6 cellular contexts compared by ENCODE assay signal in the genomic region with DNA sequence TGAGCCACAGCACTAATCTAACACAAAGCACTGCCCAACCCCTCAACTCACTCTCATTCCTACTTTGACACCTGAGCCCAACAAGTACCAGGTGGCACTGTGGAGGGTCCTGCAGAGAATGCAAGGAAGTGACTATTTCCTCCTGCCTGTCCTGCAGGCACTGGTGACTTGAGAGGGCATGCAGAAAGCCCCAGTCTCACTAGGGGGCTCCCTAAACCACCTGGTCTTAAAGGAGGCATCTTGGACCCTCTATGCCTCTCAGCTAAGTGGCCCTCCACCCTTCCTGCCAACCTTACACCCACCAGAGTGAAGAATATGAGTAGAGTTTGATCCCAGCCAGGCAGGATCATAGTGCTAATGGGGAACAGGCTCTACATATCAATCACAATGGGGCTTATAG. TPM values are rescaled to one million over a fixed set of nuclear protein-coding genes. Genes with fewer than 3 reads are reported as not detected.
DNase-seq lines count a peak whose midpoint lies in the region; FAIRE-seq and TF ChIP-seq lines count a peak whose summit lies in the region.

No MANE protein-coding gene starts in this region.

- H3K27me3 ChIP-seq in DOHH2 (ENCODE audit: control insufficient read depth, low read length) (no peaks in the 10 kb centered on the region), MM.1S (replicated peaks; ENCODE audit: insufficient read depth, low read length) (no peaks in the 10 kb centered on the region), esophagus muscularis mucosa (no peaks in the 10 kb centered on the region)

- H4K20me1 ChIP-seq in DOHH2 (ENCODE audit: control insufficient read depth, insufficient read depth, low read depth, low read length) (no peaks in the 10 kb centered on the region), MM.1S (ENCODE audit: insufficient read depth, low read length) (no peaks in the 10 kb centered on the region; the same call in 1 of the 2 replicates)

- no peak for TF ChIP-seq POLR2A in esophagus muscularis mucosa (IDR thresholded peaks at IDR 0.05; ENCODE audit: low read depth)

- FAIRE-seq in GM19239 (lab: Jason Lieb, UNC), result no peak

- TF ChIP-seq CTCF in DOHH2 (IDR thresholded peaks at IDR 0.05; ENCODE audit: low read depth, low read length, poor library complexity, severe bottlenecking) (peak; percentile 91), MM.1S (IDR thresholded peaks at IDR 0.05; ENCODE audit: low read length) (0 out of 2 replicates have a peak, but pooled peaks have one; percentile 16), esophagus muscularis mucosa (IDR thresholded peaks at IDR 0.05) (peak in 2 of 3 experiments; percentile 20 to 26)

- TF ChIP-seq EP300 in esophagus muscularis mucosa (IDR thresholded peaks at IDR 0.05), result no peak

- no peak overlapping the region for H3K27ac ChIP-seq in DOHH2 (ENCODE audit: low read depth, low read length)
- H3K27ac ChIP-seq in MM.1S (ENCODE audit: low read length), result no peak overlapping the region
- no peak overlapping the region for H3K27ac ChIP-seq in esophagus muscularis mucosa (replicated peaks in 1 of 4)

- H3K36me3 ChIP-seq in DOHH2 (ENCODE audit: control insufficient read depth, low read length) (peaks cover 85% of the 10 kb centered on the region), MM.1S (replicated peaks; ENCODE audit: insufficient read depth, low read length) (no peaks in the 10 kb centered on the region), esophagus muscularis mucosa (peaks cover 0 to 13% (median 0%) of the 10 kb centered on the region in 4 donors)

- H3K79me2 ChIP-seq in DOHH2 (ENCODE audit: control insufficient read depth, low read length) (no peaks in the 10 kb centered on the region), MM.1S (ENCODE audit: low read length) (no peaks in the 10 kb centered on the region)

- intact Hi-C loops in esophagus muscularis mucosa (cut with DNase I), result loop anchor here (5.0 kb wide), 1 partner anchor 61 kb away; a partner anchor contains a TSS

- H3F3A ChIP-seq in DOHH2 (ENCODE audit: control insufficient read depth, insufficient read depth) (no peaks in the 10 kb centered on the region), MM.1S (ENCODE audit: insufficient read depth, low read length) (no peaks in the 10 kb centered on the region)

- H2AFZ ChIP-seq in MM.1S (ENCODE audit: low read length), result no peak overlapping the region

- peaks cover 15% of the 10 kb centered on the region for H3K4me1 ChIP-seq in DOHH2 (ENCODE audit: control insufficient read depth, low read length)
- no peaks in the 10 kb centered on the region for H3K4me1 ChIP-seq in MM.1S (ENCODE audit: low read length)
- peaks cover 14 to 26% (median 20%) of the 10 kb centered on the region in 4 donors for H3K4me1 ChIP-seq in esophagus muscularis mucosa

- H3K9me3 ChIP-seq in DOHH2 (ENCODE audit: control insufficient read depth, insufficient read depth, low read length) (no peaks in the 10 kb centered on the region), MM.1S (replicated peaks; ENCODE audit: insufficient read depth, low read length) (no peaks in the 10 kb centered on the region), esophagus muscularis mucosa (no peaks in the 10 kb centered on the region)

- H3K9ac ChIP-seq in MM.1S (ENCODE audit: low read length), result no peak overlapping the region

- no peak for DNase-seq in MM.1S
- no peak for DNase-seq in esophagus muscularis mucosa (ENCODE audit: extremely low spot score)
- no peak for DNase-seq in middle frontal gyrus (ENCODE audit: extremely low spot score, low spot score)
- no peak for DNase-seq in GM19239 (ENCODE audit: insufficient read length, low spot score)
- no peak for DNase-seq in DMS79 treated with DMSO at 0.1 percent for 48 hours (lab: John Stamatoyannopoulos, UW)

- H3K4me3 ChIP-seq in DOHH2 (ENCODE audit: low read length) (no peak overlapping the region), MM.1S (ENCODE audit: low read length) (no peak overlapping the region), esophagus muscularis mucosa (no peak overlapping the region)

- no peak overlapping the region for H3K4me2 ChIP-seq in DOHH2 (ENCODE audit: low read length)
- no peak overlapping the region for H3K4me2 ChIP-seq in MM.1S (ENCODE audit: low read depth, low read length)

- H3K9me2 ChIP-seq in DOHH2 (replicated peaks; ENCODE audit: control insufficient read depth, low read length), result no peaks in the 10 kb centered on the region
- H3K9me2 ChIP-seq in MM.1S (replicated peaks; ENCODE audit: insufficient read depth, low read length), result no peaks in the 10 kb centered on the region

RNA-seq across cellular contexts. Expression of a gene that starts 15.2 kb away (rescaled TPM):
- 1 to 10 TPM in 2 of 4 donors, under 1 TPM in 1, not detected in 1; 0.84 to 1.4 (median 1.3) TPM for total RNA-seq in esophagus muscularis mucosa

RNA-seq across cellular contexts. Expression of a gene that starts 27.4 kb away (rescaled TPM):
- total RNA-seq in esophagus muscularis mucosa, result 10 to 100 TPM; 25.5 to 40.0 (median 31.4) TPM

RNA-seq across cellular contexts. Expression of a gene that starts 28.6 kb away (rescaled TPM):
- under 1 TPM in 1 of 4 donors, not detected in 3; 0.13 TPM for total RNA-seq in esophagus muscularis mucosa

RNA-seq across cellular contexts. Expression of a gene that starts 38.1 kb away (rescaled TPM):
- total RNA-seq in esophagus muscularis mucosa, result 1 to 10 TPM; 3.3 to 5.8 (median 4.0) TPM

RNA-seq across cellular contexts. Expression of a gene that starts 41.5 kb away (rescaled TPM):
- total RNA-seq in esophagus muscularis mucosa, result under 1 TPM in 1 of 4 donors, not detected in 3; 0.17 TPM

Comparison
In these comparisons a context has a peak if more than half of its experiments do, and no peak if none do; other contexts are left out.
1. CTCF ChIP-seq: peak in every context shown above with its lines; median percentile 91 in DOHH2; 23 in esophagus muscularis mucosa; 16 in MM.1S.